Comparison of ENCODE assay signal across 1 cellular context in the genomic region with DNA sequence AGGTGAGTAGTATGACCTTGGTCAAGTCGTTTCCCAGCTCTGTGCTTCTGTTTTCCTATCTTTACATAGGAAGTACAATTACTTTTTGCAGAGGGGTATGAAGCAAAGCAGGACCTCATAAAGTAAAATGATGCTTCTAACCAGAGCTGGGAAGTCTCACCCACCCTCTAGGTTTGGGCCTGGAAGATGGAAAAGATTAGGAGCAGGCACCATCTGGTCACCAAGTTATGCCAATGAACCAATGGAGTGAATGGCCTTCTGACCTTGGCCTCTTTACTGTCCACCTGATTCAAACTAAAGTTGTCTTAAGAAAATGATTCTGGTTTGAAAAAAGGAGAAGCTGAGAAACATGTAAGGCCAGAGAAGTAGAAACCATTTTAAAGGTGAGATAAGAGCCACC.
TF ChIP-seq lines count a peak whose summit lies in the region.

No MANE protein-coding gene starts in this region.

TF ChIP-seq in SK-N-SH treated with all-trans-retinoic acid at 6 μM for 48 hours, 23 proteins besides CTCF, POLR2A, EP300 and RAD21 (continued from another document):
- TF ChIP-seq GLIS3 (CRISPR knock-in tag; IDR thresholded peaks at IDR 0.05): no peak
- TF ChIP-seq RARB (CRISPR knock-in tag; IDR thresholded peaks at IDR 0.05): no peak
- TF ChIP-seq ZNF8 (CRISPR knock-in tag; IDR thresholded peaks at IDR 0.05): no peak
- TF ChIP-seq ZNF70 (CRISPR knock-in tag; IDR thresholded peaks at IDR 0.05): no peak
